In genomic region chr2:238709324-238709723, GRCh38 we compare ENCODE assay signal across 22 cellular contexts.
DNase-seq lines count a peak whose midpoint lies in the region; ATAC-seq and TF ChIP-seq lines count a peak whose summit lies in the region.
"Had no signal": no experiment of that assay in that cellular context is flagged by ENCODE, and none has a peak within 500 bp of the region (broad histone marks: within the 10 kb centered on the region; RNA-seq: fewer than 3 reads in every experiment).

No MANE protein-coding gene starts in this region.

- H3K9me3 ChIP-seq in ascending aorta (no peaks in the 10 kb centered on the region), transverse colon (no peaks in the 10 kb centered on the region), MM.1S (replicated peaks; ENCODE audit: insufficient read depth, low read length) (no peaks in the 10 kb centered on the region)
- H3K9me3 ChIP-seq: MG63 had no signal

- no peaks in the 10 kb centered on the region for H3K36me3 Mint-ChIP-seq in nephron (ENCODE audit: low read depth)
- no peaks in the 10 kb centered on the region for H3K36me3 Mint-ChIP-seq in natural killer cell treated with Interleukin-12 subunit alpha and Interleukin-12 subunit beta and Interleukin-15 and Interleukin-18, amount 100 ng/mL, for 72 hours

- TF ChIP-seq CTCF in ascending aorta (IDR thresholded peaks at IDR 0.05) (no peak), nephron (IDR thresholded peaks at IDR 0.05; ENCODE audit: unreplicated experiment in 3 of 3) (no peak), transverse colon (IDR thresholded peaks at IDR 0.05) (no peak), MM.1S (IDR thresholded peaks at IDR 0.05; ENCODE audit: low read length) (no peak)

- no peaks in the 10 kb centered on the region for H3K27me3 ChIP-seq in ascending aorta
- H3K27me3 ChIP-seq in transverse colon = peaks cover 4% of the 10 kb centered on the region
- no peaks in the 10 kb centered on the region for H3K27me3 ChIP-seq in MM.1S (replicated peaks; ENCODE audit: insufficient read depth, low read length)
- H3K27me3 ChIP-seq: MG63 had no signal

- peaks cover 0 to 9% of the 10 kb centered on the region in 2 donors for H3K4me1 ChIP-seq in ascending aorta
- H3K4me1 ChIP-seq in transverse colon = peaks cover 0 to 12% (median 0%) of the 10 kb centered on the region in 4 donors
- H3K4me1 ChIP-seq in MM.1S (ENCODE audit: low read length) = no peaks in the 10 kb centered on the region

- H3K4me1 Mint-ChIP-seq in nephron = peaks cover 16% of the 10 kb centered on the region
- no peaks in the 10 kb centered on the region for H3K4me1 Mint-ChIP-seq in natural killer cell treated with Interleukin-12 subunit alpha and Interleukin-12 subunit beta and Interleukin-15 and Interleukin-18, amount 100 ng/mL, for 72 hours (ENCODE audit: low read depth in 2 of 2)
- H3K4me1 Mint-ChIP-seq: B cell had no signal

- peaks cover 9% of the 10 kb centered on the region for H3K27me3 Mint-ChIP-seq in nephron (ENCODE audit: low read depth)
- peaks cover 14 to 30% of the 10 kb centered on the region in 2 donors for H3K27me3 Mint-ChIP-seq in natural killer cell treated with Interleukin-12 subunit alpha and Interleukin-12 subunit beta and Interleukin-15 and Interleukin-18, amount 100 ng/mL, for 72 hours
- H3K27me3 Mint-ChIP-seq: CD4-positive, alpha-beta T cell had no signal

- DNase-seq in ascending aorta (ENCODE audit: low spot score in 2 of 2) (no peak), fibroblast of gingiva (ENCODE audit: low read depth) (peak; percentile 43), transverse colon (no peak), MM.1S (no peak)
- DNase-seq in natural killer cell treated with Interleukin-12 subunit alpha and Interleukin-12 subunit beta and Interleukin-15 and Interleukin-18, amount 100 ng/mL, for 72 hours (ENCODE audit: low spot score) = no peak
- DNase-seq: ACHN; Calu3; CD4-positive, alpha-beta T cell; DND-41; GDM1; H7; MG63; NCI-H1105 treated with DMSO at 0.1 percent for 48 hours; NCI-H187; NCI-H446 treated with DMSO at 0.1 percent for 48 hours; NCI-H774; SHP77 treated with DMSO at 0.1 percent for 48 hours had no signal

- no peaks in the 10 kb centered on the region for H3K9me2 ChIP-seq in MM.1S (replicated peaks; ENCODE audit: insufficient read depth, low read length)

- TF ChIP-seq POLR2A in transverse colon (IDR thresholded peaks at IDR 0.05) = no peak

- H4K20me1 ChIP-seq in MM.1S (ENCODE audit: insufficient read depth, low read length) = no peaks in the 10 kb centered on the region

- H3K36me3 ChIP-seq in ascending aorta (no peaks in the 10 kb centered on the region), transverse colon (no peaks in the 10 kb centered on the region), MM.1S (replicated peaks; ENCODE audit: insufficient read depth, low read length) (no peaks in the 10 kb centered on the region)
- H3K36me3 ChIP-seq: MG63 had no signal

- no peak overlapping the region for H3K4me2 ChIP-seq in MM.1S (ENCODE audit: low read depth, low read length)

- peak overlapping the region; percentile 1 to 23 for H3K27ac ChIP-seq in ascending aorta
- H3K27ac ChIP-seq in transverse colon = peak overlapping the region; percentile 29 to 63 (median 58)
- H3K27ac ChIP-seq in MM.1S (ENCODE audit: low read length) = no peak overlapping the region

- H3K79me2 ChIP-seq in MM.1S (ENCODE audit: low read length) = no peaks in the 10 kb centered on the region

- no peak overlapping the region for H3K4me3 ChIP-seq in ascending aorta
- no peak overlapping the region for H3K4me3 ChIP-seq in transverse colon
- no peak overlapping the region for H3K4me3 ChIP-seq in MM.1S (ENCODE audit: low read length)
- H3K4me3 ChIP-seq: MG63 had no signal

- in situ Hi-C loops in transverse colon (cut with MboI; ENCODE audit: low pct_ligation_motif_present in 1 of 4, low pct_unique_long_range_greater_than_20kb in 1 of 4, low sequenced_read_pairs in 3 of 4) = no loop called here

- no peak for ATAC-seq in natural killer cell treated with Interleukin-12 subunit alpha and Interleukin-12 subunit beta and Interleukin-15 and Interleukin-18, amount 100 ng/mL, for 72 hours
- ATAC-seq in HG03175 (IDR thresholded peaks at IDR 0.05; ENCODE audit: unreplicated experiment) = no peak
- ATAC-seq: HepG2, Panc1 had no signal

- H3F3A ChIP-seq in MM.1S (ENCODE audit: insufficient read depth, low read length) = no peaks in the 10 kb centered on the region

- no peak for TF ChIP-seq EP300 in transverse colon (IDR thresholded peaks at IDR 0.05; ENCODE audit: low read depth)

- H3K9ac ChIP-seq in MM.1S (ENCODE audit: low read length) = no peak overlapping the region

- H3K27ac Mint-ChIP-seq in nephron = peak overlapping the region in 2 of 3 experiments; percentile 62 to 76
- no peak overlapping the region for H3K27ac Mint-ChIP-seq in natural killer cell treated with Interleukin-12 subunit alpha and Interleukin-12 subunit beta and Interleukin-15 and Interleukin-18, amount 100 ng/mL, for 72 hours
- H3K27ac Mint-ChIP-seq: B cell; CD4-positive, alpha-beta T cell had no signal

- no peak overlapping the region for H3K4me3 Mint-ChIP-seq in nephron
- H3K4me3 Mint-ChIP-seq in natural killer cell treated with Interleukin-12 subunit alpha and Interleukin-12 subunit beta and Interleukin-15 and Interleukin-18, amount 100 ng/mL, for 72 hours = no peak overlapping the region
- H3K4me3 Mint-ChIP-seq: B cell; CD4-positive, alpha-beta T cell had no signal

- intact Hi-C loops in ascending aorta (cut with DNase I) (no loop called here), transverse colon (cut with DNase I; ENCODE audit: low total_unique reads) (no loop called here)

- no peak overlapping the region for H2AFZ ChIP-seq in MM.1S (ENCODE audit: low read length)

- peaks cover 4% of the 10 kb centered on the region for H3K9me3 Mint-ChIP-seq in nephron
- no peaks in the 10 kb centered on the region for H3K9me3 Mint-ChIP-seq in natural killer cell treated with Interleukin-12 subunit alpha and Interleukin-12 subunit beta and Interleukin-15 and Interleukin-18, amount 100 ng/mL, for 72 hours
- H3K9me3 Mint-ChIP-seq: CD4-positive, alpha-beta T cell had no signal

Comparison
In these comparisons a context has a peak if more than half of its experiments do, and no peak if none do; other contexts are left out.
1. H3K27ac Mint-ChIP-seq: peak in nephron (2 of 3); none in natural killer cell treated with Interleukin-12 subunit alpha and Interleukin-12 subunit beta and Interleukin-15 and Interleukin-18, amount 100 ng/mL, for 72 hours (0 of 2).